In genomic region chr6:33088931-33089640, GRCh38 we compare ENCODE assay signal across 21 cellular contexts. TPM values are rescaled to one million over a fixed set of nuclear protein-coding genes. Genes with fewer than 3 reads are reported as not detected.
DNase-seq lines count a peak whose midpoint lies in the region; ATAC-seq, FAIRE-seq and TF ChIP-seq lines count a peak whose summit lies in the region.
"Had no signal": no experiment of that assay in that cellular context is flagged by ENCODE, and none has a peak within 500 bp of the region (broad histone marks: within the 10 kb centered on the region; RNA-seq: fewer than 3 reads in every experiment).

No MANE protein-coding gene starts in this region.

- no peak for DNase-seq in GM12891 (ENCODE audit: insufficient read length, low spot score)
- peak; percentile 24 for DNase-seq in amniotic epithelial cell (ENCODE audit: low read depth)
- no peak for DNase-seq in naive B cell
- no peak for DNase-seq in GM19238 (ENCODE audit: insufficient read length, low spot score)
- DNase-seq in HUDEP-2 (lab: John Stamatoyannopoulos, UW; ENCODE audit: unreplicated experiment in 76 of 76) = no peak
- DNase-seq in HCEC 1CT = no peak
- DNase-seq: activated CD4-positive, alpha-beta T cell treated with anti-CD3 and anti-CD28 coated beads, Interleukin-2, amount 50 U/mL, for 4 hours; activated naive CD4-positive, alpha-beta T cell treated with anti-CD3 and anti-CD28 coated beads, Interleukin-2, amount 50 U/mL, for 16 hours; H7; left cardiac atrium; mesendoderm; NCI-H1105; NCI-H2029; NCI-H774; stimulated activated CD4-positive, alpha-beta T cell treated with anti-CD3 and anti-CD28 coated beads, Interleukin-2, amount 100 ng/mL, for 24 hours had no signal

- H3K27ac Mint-ChIP-seq in IgD-negative memory B cell (peak overlapping the region; percentile 36 to 87 (median 74)), naive B cell (peak overlapping the region; percentile 10 to 86 (median 72))
- H3K27ac Mint-ChIP-seq: activated T-helper 1 cell treated with anti-CD3 and anti-CD28 coated beads, Interleukin-12 subunit alpha, Interleukin-12 subunit beta, Interleukin-2, Interleukin-4 antibody, amounts not matched to agents 30 ng/mL and 10 ng/mL and 1 ng/mL, durations not matched to agents 14 hours and 24 hours and 36 hours; type B pancreatic cell had no signal

- peaks cover 14 to 54% (median 29%) of the 10 kb centered on the region in 3 donors for H3K4me1 Mint-ChIP-seq in IgD-negative memory B cell
- H3K4me1 Mint-ChIP-seq in naive B cell = peaks cover 48 to 59% (median 56%) of the 10 kb centered on the region in 3 donors

- H3K4me3 Mint-ChIP-seq in IgD-negative memory B cell (peak overlapping the region in 1 of 4 donors; percentile 33), naive B cell (no peak overlapping the region)
- H3K4me3 Mint-ChIP-seq: activated T-helper 1 cell treated with anti-CD3 and anti-CD28 coated beads, Interleukin-12 subunit alpha, Interleukin-12 subunit beta, Interleukin-2, Interleukin-4 antibody, amounts not matched to agents 30 ng/mL and 10 ng/mL and 1 ng/mL, durations not matched to agents 14 hours and 24 hours and 36 hours; type B pancreatic cell had no signal

- no peak; the same call in 1 of the 2 replicates for TF ChIP-seq POLR2A in GM12891 (IDR thresholded peaks at IDR 0.05; ENCODE audit: low read depth, low read length)

- FAIRE-seq in GM12891 (lab: Jason Lieb, UNC) = peak; percentile 74
- FAIRE-seq: frontal cortex had no signal

- no peaks in the 10 kb centered on the region for H3K27me3 Mint-ChIP-seq in IgD-negative memory B cell
- no peaks in the 10 kb centered on the region for H3K27me3 Mint-ChIP-seq in naive B cell
- H3K27me3 Mint-ChIP-seq: type B pancreatic cell had no signal

- no peak for ATAC-seq in naive B cell (ENCODE audit: low read depth in 2 of 2)
- ATAC-seq: K562, left cardiac atrium, Right ventricle myocardium inferior had no signal

- peaks cover 2% of the 10 kb centered on the region for H3K36me3 Mint-ChIP-seq in IgD-negative memory B cell
- peaks cover 15 to 55% of the 10 kb centered on the region in 2 donors for H3K36me3 Mint-ChIP-seq in naive B cell
- H3K36me3 Mint-ChIP-seq: type B pancreatic cell had no signal

- no peaks in the 10 kb centered on the region for H3K9me3 Mint-ChIP-seq in IgD-negative memory B cell
- H3K9me3 Mint-ChIP-seq in naive B cell = no peaks in the 10 kb centered on the region
- H3K9me3 Mint-ChIP-seq: activated T-helper 1 cell treated with anti-CD3 and anti-CD28 coated beads, Interleukin-12 subunit alpha, Interleukin-12 subunit beta, Interleukin-2, Interleukin-4 antibody, amounts not matched to agents 30 ng/mL and 10 ng/mL and 1 ng/mL, durations not matched to agents 14 hours and 24 hours and 36 hours; type B pancreatic cell had no signal

TF ChIP-seq in GM12891, 5 proteins besides CTCF, POLR2A, EP300 and RAD21:
- no peak for TF ChIP-seq SPI1 (IDR thresholded peaks at IDR 0.05; ENCODE audit: low read depth, low read length)
- peak; percentile 75 for TF ChIP-seq POLR2AphosphoS5 (IDR thresholded peaks at IDR 0.05; ENCODE audit: low read depth, low read length)

RNA-seq across cellular contexts. Expression of gene HLA-DPB1, which starts 13.3 kb away (rescaled TPM):
- polyA plus RNA-seq in GM12891 (2012; ENCODE audit: low read depth, missing spikeins) = 654 TPM
- polyA plus RNA-seq in IgD-negative memory B cell (2,247 TPM), naive B cell (ENCODE audit: low read depth in 6 of 6) (1,000 to 10,000 TPM; 1,951 to 3,267 (median 2,600) TPM)

RNA-seq across cellular contexts. Expression of gene HLA-DPA1, which starts 15.6 kb away (rescaled TPM):
- polyA plus RNA-seq in GM12891 (2012; ENCODE audit: low read depth, missing spikeins) = 1,963 TPM
- 2,568 TPM for polyA plus RNA-seq in IgD-negative memory B cell
- polyA plus RNA-seq in naive B cell (ENCODE audit: low read depth in 6 of 6) = 1,000 to 10,000 TPM; 2,534 to 3,526 (median 2,823) TPM
